Comparison of ENCODE assay signal across 19 cellular contexts in the genomic region with DNA sequence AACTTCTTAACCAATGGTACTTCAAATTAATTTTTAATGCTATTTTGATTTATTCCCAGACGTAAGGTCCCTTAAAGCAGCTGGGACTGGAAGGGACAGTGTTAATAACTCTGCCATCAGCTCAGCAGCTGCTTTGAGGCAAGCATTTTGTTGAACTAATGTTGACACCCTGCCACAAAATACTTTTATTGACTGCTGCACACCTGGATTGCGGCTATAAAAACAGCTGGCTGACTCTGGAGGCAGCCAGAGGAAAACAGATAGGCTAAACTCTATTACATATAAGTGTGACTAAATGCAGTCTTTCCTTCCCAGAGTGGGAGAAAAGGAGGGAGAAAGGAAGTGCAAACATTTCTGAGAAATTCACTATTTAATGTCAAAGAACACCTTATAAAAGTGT.
A peak's percentile ranks its signal among the peaks of the same experiment; 100 is the strongest.
DNase-seq lines count a peak whose midpoint lies in the region; ATAC-seq, FAIRE-seq and TF ChIP-seq lines count a peak whose summit lies in the region.
"Had no signal": no experiment of that assay in that cellular context is flagged by ENCODE, and none has a peak within 500 bp of the region (broad histone marks: within the 10 kb centered on the region; RNA-seq: fewer than 3 reads in every experiment).

No MANE protein-coding gene starts in this region.

- no peak overlapping the region for H3K4me3 Mint-ChIP-seq in activated T-cell treated with anti-CD3 and anti-CD28 coated beads, Interleukin-2, amount 50 U/mL, for 4 hours
- H3K4me3 Mint-ChIP-seq: CD4-positive, alpha-beta T cell had no signal

- intact Hi-C loops in left colon (cut with DNase I, micrococcal nuclease) = no loop called here

- no peaks in the 10 kb centered on the region for H3K36me3 ChIP-seq in OCI-LY1 (ENCODE audit: insufficient read depth, low read length)

- FAIRE-seq in H54 (lab: Jason Lieb, UNC) = peak; percentile 33

- no peaks in the 10 kb centered on the region for H3K9me3 ChIP-seq in OCI-LY1 (ENCODE audit: low read length)
- H3K9me3 ChIP-seq: BE2C had no signal

- no peaks in the 10 kb centered on the region for H3K27me3 Mint-ChIP-seq in activated T-cell treated with anti-CD3 and anti-CD28 coated beads, Interleukin-2, amount 50 U/mL, for 4 hours (ENCODE audit: low read depth)
- H3K27me3 Mint-ChIP-seq: CD4-positive, alpha-beta T cell had no signal

- no peaks in the 10 kb centered on the region for H3K9me3 Mint-ChIP-seq in activated T-cell treated with anti-CD3 and anti-CD28 coated beads, Interleukin-2, amount 50 U/mL, for 4 hours
- H3K9me3 Mint-ChIP-seq: CD4-positive, alpha-beta T cell; T-helper 2 cell treated with Interferon-gamma antibody and Interleukin-4, amounts not matched to agents 5 μg/mL and 100 μg/mL, for 36 hours had no signal

- H3K79me2 ChIP-seq in OCI-LY1 (ENCODE audit: insufficient read depth, low read length) = no peaks in the 10 kb centered on the region

- DNase-seq in COLO668 (lab: John Stamatoyannopoulos, UW; ENCODE audit: unreplicated experiment) = peak; percentile 29
- no peak for DNase-seq in H54 (ENCODE audit: insufficient read length, low spot score)
- peak in 1 of 2 donors; percentile 11 for DNase-seq in left colon
- no peak for DNase-seq in inferior parietal cortex (ENCODE audit: extremely low spot score)
- no peak for DNase-seq in activated T-cell treated with anti-CD3 and anti-CD28 coated beads, Interleukin-2, amount 50 U/mL, for 4 hours
- DNase-seq: BE2C; Calu3; CD4-positive, alpha-beta T cell; DMS79; GOT3; Karpas-422; NCI-H187 treated with DMSO at 0.1 percent for 48 hours; NCI-H2171 treated with DMSO at 0.1 percent for 48 hours; NCI-H524 treated with DMSO at 0.1 percent for 48 hours; SW 1271 had no signal

- 0 out of 2 replicates have a peak overlapping the region, but pooled peaks have one; percentile 53 for H2AFZ ChIP-seq in OCI-LY1 (ENCODE audit: low read length)

- ATAC-seq in left colon (peak; percentile 87), GM19397 (IDR thresholded peaks at IDR 0.05; ENCODE audit: unreplicated experiment) (no peak), GM21529 (IDR thresholded peaks at IDR 0.05; ENCODE audit: unreplicated experiment) (no peak)
- ATAC-seq in activated T-cell treated with anti-CD3 and anti-CD28 coated beads, Interleukin-2, amount 50 U/mL, for 4 hours = no peak

- no peak for TF ChIP-seq POLR2A in H54 (IDR thresholded peaks at IDR 0.05; ENCODE audit: low read depth, low read length)

- peaks cover 50% of the 10 kb centered on the region for H3K4me1 ChIP-seq in OCI-LY1 (ENCODE audit: insufficient read depth, low read length, severe bottlenecking)

- TF ChIP-seq CTCF in OCI-LY1 (IDR thresholded peaks at IDR 0.05; ENCODE audit: low read length) = no peak

- peaks cover 41% of the 10 kb centered on the region for H3K4me1 Mint-ChIP-seq in activated T-cell treated with anti-CD3 and anti-CD28 coated beads, Interleukin-2, amount 50 U/mL, for 4 hours (ENCODE audit: low read depth)

- no peaks in the 10 kb centered on the region for H3K27me3 ChIP-seq in OCI-LY1 (ENCODE audit: insufficient read depth, low read length)
- H3K27me3 ChIP-seq: BE2C had no signal

- H3F3A ChIP-seq in OCI-LY1 (ENCODE audit: insufficient read depth, low read length) = no peaks in the 10 kb centered on the region

- H3K9ac ChIP-seq in OCI-LY1 (ENCODE audit: low read length) = no peak overlapping the region

- peak overlapping the region; percentile 43 for H3K27ac ChIP-seq in OCI-LY1 (ENCODE audit: low read depth, low read length, poor library complexity, severe bottlenecking)

- H3K9me2 ChIP-seq in OCI-LY1 (ENCODE audit: low read depth, low read length) = no peaks in the 10 kb centered on the region

- no peak overlapping the region for H3K4me3 ChIP-seq in OCI-LY1 (ENCODE audit: low read depth, low read length, poor library complexity, severe bottlenecking)

- H4K20me1 ChIP-seq in OCI-LY1 (ENCODE audit: insufficient read depth, low read length) = no peaks in the 10 kb centered on the region

- H3K36me3 Mint-ChIP-seq in activated T-cell treated with anti-CD3 and anti-CD28 coated beads, Interleukin-2, amount 50 U/mL, for 4 hours (ENCODE audit: insufficient read depth) = no peaks in the 10 kb centered on the region

- no peak overlapping the region for H3K4me2 ChIP-seq in OCI-LY1 (ENCODE audit: low read length)
